ENCODE assay signal across 18 cellular contexts in genomic region chr11:76747428-76747979, GRCh38. TPM values are rescaled to one million over a fixed set of nuclear protein-coding genes. Genes with fewer than 3 reads are reported as not detected.
DNase-seq lines count a peak whose midpoint lies in the region; ATAC-seq and TF ChIP-seq lines count a peak whose summit lies in the region.
"Had no signal": no experiment of that assay in that cellular context is flagged by ENCODE, and none has a peak within 500 bp of the region (broad histone marks: within the 10 kb centered on the region; RNA-seq: fewer than 3 reads in every experiment).

No MANE protein-coding gene starts in this region.

- TF ChIP-seq POLR2A in Peyer's patch (IDR thresholded peaks at IDR 0.05): no peak

- no peaks in the 10 kb centered on the region for H3K9me2 ChIP-seq in GM23338 (ENCODE audit: insufficient read depth)

- H3K27me3 Mint-ChIP-seq in GM23338 (ENCODE audit: insufficient read depth, low read depth, poor library complexity): peaks cover 6% of the 10 kb centered on the region
- H3K27me3 Mint-ChIP-seq in brain: peaks cover 3% of the 10 kb centered on the region
- H3K27me3 Mint-ChIP-seq in nephron (ENCODE audit: low read depth): peaks cover 19% of the 10 kb centered on the region

- H3K4me2 ChIP-seq in GM23338: no peak overlapping the region

- H3K27me3 ChIP-seq in GM23338 (ENCODE audit: insufficient read depth) (no peaks in the 10 kb centered on the region), Peyer's patch (no peaks in the 10 kb centered on the region)

- H3K27ac ChIP-seq in GM23338 (ENCODE audit: low read depth) (no peak overlapping the region), Peyer's patch (no peak overlapping the region)
- H3K27ac ChIP-seq: C4-2B had no signal

- H3K79me2 ChIP-seq in GM23338 (replicated peaks; ENCODE audit: insufficient read depth): no peaks in the 10 kb centered on the region

- H3K4me1 Mint-ChIP-seq in GM23338 (peaks cover 33% of the 10 kb centered on the region), brain (peaks cover 32% of the 10 kb centered on the region), nephron (peaks cover 61% of the 10 kb centered on the region)

- H3K9me3 Mint-ChIP-seq in GM23338: no peaks in the 10 kb centered on the region
- peaks cover 0 to 3% (median 0%) of the 10 kb centered on the region in 5 experiments for H3K9me3 Mint-ChIP-seq in brain
- no peaks in the 10 kb centered on the region for H3K9me3 Mint-ChIP-seq in nephron

- H3K4me3 ChIP-seq in GM23338: no peak overlapping the region
- H3K4me3 ChIP-seq in Peyer's patch: no peak overlapping the region

- H3K4me3 Mint-ChIP-seq in GM23338 (no peak overlapping the region), brain (no peak overlapping the region), nephron (no peak overlapping the region)

- DNase-seq in GM23338 (ENCODE audit: low spot score) (no peak), SK-N-DZ (ENCODE audit: low spot score) (peak; percentile 70), Peyer's patch (no peak)
- DNase-seq in stimulated activated CD4-positive, alpha-beta T cell treated with anti-CD3 and anti-CD28 coated beads, Interleukin-4, amount 100 ng/mL, for 4 hours: no peak
- DNase-seq in NK-92 treated with Interleukin-12 subunit alpha and Interleukin-12 subunit beta, amount 100 ng/mL, for 24 hours (lab: John Stamatoyannopoulos, UW): no peak
- DNase-seq in stimulated activated CD4-positive, alpha-beta T cell treated with anti-CD3 and anti-CD28 coated beads, Interleukin-1b, Interleukin-23, amount 100 ng/mL, for 48 hours: no peak
- DNase-seq: DMS79, KBM-7, NCI-H1105, NCI-H146, NCI-H2029, NCI-H2227 treated with DMSO at 0.1 percent for 48 hours, NCI-H510A treated with DMSO at 0.1 percent for 48 hours, NCI-H748 treated with DMSO at 0.1 percent for 48 hours, SIG-M5 had no signal

- H3K27ac Mint-ChIP-seq in GM23338 (no peak overlapping the region), brain (peak overlapping the region in 4 of 5 experiments; percentile 15 to 86 (median 54)), nephron (peak overlapping the region in 2 of 3 experiments; percentile 34 to 36)

- H3K36me3 ChIP-seq in GM23338 (ENCODE audit: insufficient read depth) (no peaks in the 10 kb centered on the region), Peyer's patch (no peaks in the 10 kb centered on the region)

- H3K9me3 ChIP-seq in Peyer's patch: no peaks in the 10 kb centered on the region

- H4K20me1 ChIP-seq in GM23338 (replicated peaks; ENCODE audit: insufficient read depth): no peaks in the 10 kb centered on the region

- H2AFZ ChIP-seq in GM23338: peak overlapping the region; percentile 84

- peaks cover 8% of the 10 kb centered on the region for H3K4me1 ChIP-seq in GM23338 (ENCODE audit: insufficient read depth)
- H3K4me1 ChIP-seq in Peyer's patch: peaks cover 0 to 29% (median 1%) of the 10 kb centered on the region in 4 donors

- no peaks in the 10 kb centered on the region for H3F3A ChIP-seq in GM23338 (replicated peaks; ENCODE audit: low read depth)

- no peak for ATAC-seq in GM23338

- TF ChIP-seq CTCF in GM23338 (conservative IDR thresholded peaks at IDR 0.05; ENCODE audit: low read depth in 2 of 2) (no peak), brain (conservative IDR thresholded peaks at IDR 0.05) (no peak), nephron (IDR thresholded peaks at IDR 0.05; ENCODE audit: unreplicated experiment in 3 of 3) (no peak), Peyer's patch (IDR thresholded peaks at IDR 0.05) (no peak)

- H3K36me3 Mint-ChIP-seq in GM23338 (ENCODE audit: low read depth) (no peaks in the 10 kb centered on the region), brain (no peaks in the 10 kb centered on the region), nephron (ENCODE audit: low read depth) (no peaks in the 10 kb centered on the region)

TF ChIP-seq in GM23338, 12 proteins besides CTCF, POLR2A, EP300 and RAD21 (continues in another document):
- no peak for TF ChIP-seq EZH2phosphoT487 (IDR thresholded peaks at IDR 0.05; ENCODE audit: unreplicated experiment)
- TF ChIP-seq ETS1 (IDR thresholded peaks at IDR 0.05): no peak
- TF ChIP-seq ZNF331 (CRISPR knock-in tag; IDR thresholded peaks at IDR 0.05; ENCODE audit: low read depth): no peak
- no peak for TF ChIP-seq ZNF114 (CRISPR knock-in tag; IDR thresholded peaks at IDR 0.05)
- TF ChIP-seq STAT1 (IDR thresholded peaks at IDR 0.05; ENCODE audit: unreplicated experiment): no peak
- no peak for TF ChIP-seq CREB1 (CRISPR knock-in tag; IDR thresholded peaks at IDR 0.05; ENCODE audit: low read depth)
- no peak for TF ChIP-seq REST (IDR thresholded peaks at IDR 0.05; ENCODE audit: unreplicated experiment)

RNA-seq across cellular contexts. Expression of gene TSKU, which starts 35.7 kb away (rescaled TPM):
- total RNA-seq in GM23338 (2014; rRNA removed; shearing (Covaris generic)): 31.1 and 33.8 TPM in 2 replicates
- polyA plus RNA-seq in GM23338 (2016; fragmentation: Nextera tagmentation; extraction: Ambion mirVana): 9.0 and 11.7 TPM in 2 replicates
- polyA plus RNA-seq in SK-N-DZ (2014; cell fraction: cytosol; rRNA removed): 19.0 and 20.0 TPM in 2 replicates
- 8.4 and 10.4 TPM in 2 replicates for polyA plus RNA-seq in SK-N-DZ (2014; cell fraction: nucleus; rRNA removed)
- 3.2 TPM for polyA plus RNA-seq in brain (ENCODE audit: insufficient read depth, low read depth, low replicate concordance)
- total RNA-seq in Peyer's patch: 100 to 1,000 TPM in 2 of 4 donors, 10 to 100 TPM in 2; 27.2 to 152 (median 87.2) TPM
